32 cellular contexts compared by ENCODE assay signal in genomic region chr5:38022621-38023020, GRCh38.
"Had no signal": no experiment of that assay in that cellular context is flagged by ENCODE, and none has a peak within 500 bp of the region (broad histone marks: within the 10 kb centered on the region; RNA-seq: fewer than 3 reads in every experiment).

No MANE protein-coding gene starts in this region.

- H3K27ac Mint-ChIP-seq: activated naive CD8-positive, alpha-beta T cell; brain; progenitor cell of endocrine pancreas had no signal

- H3K4me1 ChIP-seq: adrenal gland, ascending aorta, colonic mucosa, testis had no signal

- H3K36me3 Mint-ChIP-seq: activated naive CD8-positive, alpha-beta T cell; brain had no signal

- H3K36me3 ChIP-seq: adrenal gland, ascending aorta, cardiac muscle cell, colonic mucosa, ovary had no signal

- H3K27me3 ChIP-seq: ascending aorta, cardiac muscle cell, colonic mucosa, ovary, testis had no signal

- H3K4me1 Mint-ChIP-seq: brain had no signal

- H3K4me3 Mint-ChIP-seq: activated naive CD8-positive, alpha-beta T cell; brain had no signal

- ATAC-seq: left cardiac atrium; sciatic nerve; stimulated activated naive CD8-positive, alpha-beta T cell treated with anti-CD3 and anti-CD28 coated beads, Interleukin-15, Interleukin-2, amounts not matched to agents 100 U/mL and 50 U/mL, for 24 hours had no signal

- H3K9me3 Mint-ChIP-seq: brain had no signal

- DNase-seq: activated CD4-positive, alpha-beta T cell treated with anti-CD3 and anti-CD28 coated beads for 4 hours; activated CD4-positive, alpha-beta T cell treated with anti-CD3 and anti-CD28 coated beads, Interleukin-2, amount 50 U/mL, for 48 hours; activated CD8-positive, alpha-beta memory T cell treated with anti-CD3 and anti-CD28 coated beads for 24 hours; activated effector memory CD4-positive, alpha-beta T cell treated with Interleukin-2 at 50 U/mL for 16 hours; activated naive CD4-positive, alpha-beta T cell treated with Interleukin-2 at 50 U/mL for 16 hours; adrenal gland; cerebellar nuclear complex; colonic mucosa; effector CD8-positive, alpha-beta T cell; glutamatergic neuron; left cardiac atrium; mammary epithelial cell; ovary; retina; stimulated activated CD4-positive, alpha-beta T cell treated with anti-CD3 and anti-CD28 coated beads, Interleukin-12 subunit alpha, Interleukin-12 subunit beta, amount 100 ng/mL, for 4 hours; stimulated activated CD4-positive, alpha-beta T cell treated with anti-CD3 and anti-CD28 coated beads, Interleukin-4, amount 100 ng/mL, for 1 hour; stimulated activated naive CD8-positive, alpha-beta T cell treated with anti-CD3 and anti-CD28 coated beads, Interleukin-15, Interleukin-2, amounts not matched to agents 100 U/mL and 50 U/mL, for 24 hours; testis; trophoblast cell had no signal

- H3K4me3 ChIP-seq: adrenal gland, ascending aorta, cardiac muscle cell, colonic mucosa, ovary, skin epidermis, testis had no signal

- H3K9me3 ChIP-seq: adrenal gland, ascending aorta, colonic mucosa, ovary, testis had no signal

- H3K27ac ChIP-seq: adrenal gland, ascending aorta, cardiac muscle cell, colonic mucosa, epithelial cell of prostate, ovary, skin epidermis, testis, VCaP had no signal

- FAIRE-seq: endometrium, frontal cortex, islet of Langerhans, TTC549 had no signal

- H3K27me3 Mint-ChIP-seq: progenitor cell of endocrine pancreas had no signal
